1 cellular context compared by ENCODE assay signal in the genomic region with DNA sequence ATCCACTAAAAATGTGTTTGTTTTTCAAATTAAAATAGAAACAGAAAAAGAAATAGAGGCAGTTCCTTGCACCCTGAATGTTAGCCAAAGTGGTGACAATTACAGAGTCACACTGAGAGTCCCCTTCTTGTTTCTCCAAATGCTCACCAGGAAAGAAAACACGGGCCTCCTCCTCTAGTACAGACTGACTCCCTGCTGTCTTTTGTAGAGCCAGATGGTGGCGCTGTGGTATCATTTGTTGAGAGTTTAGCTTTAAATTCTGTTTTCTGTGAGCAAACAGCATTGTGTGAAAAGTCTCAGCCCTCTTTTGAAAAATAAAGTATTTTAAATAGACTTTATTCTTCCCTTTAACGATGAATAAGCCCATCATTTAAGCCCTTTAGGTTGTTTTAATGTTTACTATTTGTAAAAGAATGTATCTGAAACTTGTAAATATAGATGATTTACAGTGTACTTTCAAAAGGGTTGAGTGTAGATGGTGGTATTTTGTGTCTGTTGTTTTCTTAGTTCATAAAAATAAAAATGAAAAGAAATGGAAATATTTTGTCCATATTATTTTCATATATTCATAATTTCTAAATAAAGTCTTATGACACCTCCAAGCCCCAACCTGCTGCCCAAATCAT.
TF ChIP-seq lines count a peak whose summit lies in the region.

No MANE protein-coding gene starts in this region.

TF ChIP-seq in SK-N-SH treated with all-trans-retinoic acid at 6 μM for 48 hours, 23 proteins besides CTCF, POLR2A, EP300 and RAD21 (continued from another document):
- no peak for TF ChIP-seq ZNF565 (CRISPR knock-in tag; conservative IDR thresholded peaks at IDR 0.05; ENCODE audit: low read depth)
- no peak for TF ChIP-seq ARNTL (CRISPR knock-in tag; IDR thresholded peaks at IDR 0.05; ENCODE audit: borderline replicate concordance, low read depth)
TF ChIP-seq in SK-N-SH treated with all-trans-retinoic acid at 6 μM for 48 hours: peak in this region for 0.
